Comparison of ENCODE assay signal across 8 cellular contexts in the genomic region with DNA sequence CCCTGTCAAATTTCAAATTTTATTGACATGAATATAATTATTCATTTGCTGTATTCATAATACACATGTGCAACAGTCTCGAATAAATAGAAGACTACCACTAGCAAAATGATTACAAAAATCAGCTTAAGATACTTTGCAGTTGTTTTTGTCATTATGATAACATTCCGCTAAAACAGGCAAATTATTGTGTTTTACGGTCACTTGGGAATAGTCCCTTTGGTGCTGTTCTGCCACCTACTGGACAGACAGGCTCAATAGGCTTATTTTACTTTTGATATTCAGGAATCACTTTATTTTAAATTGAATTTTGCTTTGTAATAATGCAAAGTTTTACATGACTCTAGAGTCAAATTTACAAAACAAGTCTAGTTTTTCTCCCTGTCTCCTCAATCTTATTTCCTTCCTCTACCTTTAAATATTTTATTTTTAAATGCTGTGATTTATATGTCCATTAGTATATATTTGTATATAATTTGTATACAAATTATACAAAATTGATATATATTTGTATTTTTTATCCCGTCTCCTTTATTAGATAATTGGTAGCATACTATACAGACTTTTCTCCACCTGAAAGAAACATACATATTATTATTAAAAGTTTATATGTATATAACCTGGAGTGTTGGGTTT.
DNase-seq lines count a peak whose midpoint lies in the region; ATAC-seq and TF ChIP-seq lines count a peak whose summit lies in the region.

No MANE protein-coding gene starts in this region.

- H3K4me3 Mint-ChIP-seq in nephron progenitor cell, result no peak overlapping the region

- peak; percentile 23 for DNase-seq in AG08396 (ENCODE audit: low spot score)
- no peak for DNase-seq in GM10248 (ENCODE audit: extremely low spot score)
- peak; percentile 28 for DNase-seq in NCI-H526 treated with DMSO at 0.1 percent for 48 hours (lab: John Stamatoyannopoulos, UW)
- DNase-seq in dedifferentiated amniotic fluid mesenchymal stem cell (ENCODE audit: extremely low spot score), result peak; percentile 55
- peak; percentile 13 for DNase-seq in nephron progenitor cell

- H3K27ac Mint-ChIP-seq in nephron progenitor cell, result no peak overlapping the region

- no peaks in the 10 kb centered on the region for H3K36me3 Mint-ChIP-seq in nephron progenitor cell (ENCODE audit: low read depth)

- ATAC-seq in GM19023 (IDR thresholded peaks at IDR 0.05; ENCODE audit: unreplicated experiment) (no peak), GM19467 (IDR thresholded peaks at IDR 0.05; ENCODE audit: unreplicated experiment) (no peak), GM21619 (IDR thresholded peaks at IDR 0.05; ENCODE audit: unreplicated experiment) (no peak)

- H3K4me1 Mint-ChIP-seq in nephron progenitor cell, result peaks cover 15% of the 10 kb centered on the region

- peak; percentile 48 for TF ChIP-seq CTCF in GM10248 (IDR thresholded peaks at IDR 0.05; ENCODE audit: control extremely low read depth, extremely low read depth, low read depth, missing control alignments)
- peak; percentile 68 for TF ChIP-seq CTCF in nephron progenitor cell (IDR thresholded peaks at IDR 0.05)

- no peaks in the 10 kb centered on the region for H3K9me3 Mint-ChIP-seq in nephron progenitor cell

- POLR2A ChIA-PET in GM10248 (lab: Yijun Ruan, JAX), result no interaction called here

- CTCF ChIA-PET in GM10248 (lab: Yijun Ruan, JAX), result interaction anchor here (1.0 to 5.4 kb wide), 6 partner anchors 10 to 717 kb away, joined by 3 to 28 read pairs (median 6); no protein-coding TSS in a partner anchor

- H3K27me3 Mint-ChIP-seq in nephron progenitor cell (ENCODE audit: low read depth, poor library complexity), result no peaks in the 10 kb centered on the region
